ENCODE assay signal across 26 cellular contexts in genomic region chr10:113115534-113115933, GRCh38.
A peak's percentile ranks its signal among the peaks of the same experiment; 100 is the strongest.
DNase-seq lines count a peak whose midpoint lies in the region; ATAC-seq, FAIRE-seq and TF ChIP-seq lines count a peak whose summit lies in the region.
"Had no signal": no experiment of that assay in that cellular context is flagged by ENCODE, and none has a peak within 500 bp of the region (broad histone marks: within the 10 kb centered on the region; RNA-seq: fewer than 3 reads in every experiment).

No MANE protein-coding gene starts in this region.

- H3K27ac ChIP-seq in HepG2 (ENCODE audit: extremely low read length, insufficient read depth, low read length) = no peak overlapping the region
- H3K27ac ChIP-seq in right lobe of liver = no peak overlapping the region
- H3K27ac ChIP-seq in mesenchymal stem cell (ENCODE audit: low read length, poor library complexity, severe bottlenecking) = no peak overlapping the region
- H3K27ac ChIP-seq: 22Rv1, PC-9, SJSA1 had no signal

- BruUV-seq in HepG2 (replicated peaks; lab: Mats Ljungman, UMichigan) = no TSS peak

- TF ChIP-seq RAD21 in HepG2 (CRISPR knock-in tag; IDR thresholded peaks at IDR 0.05) = no peak

- no peak for TF ChIP-seq EP300 in HepG2 (IDR thresholded peaks at IDR 0.05; ENCODE audit: low read depth in 2 of 2, low read length in 2 of 2)
- no peak for TF ChIP-seq EP300 in HepG2 (CRISPR knock-in tag; IDR thresholded peaks at IDR 0.05; ENCODE audit: borderline replicate concordance)

- TF ChIP-seq POLR2A in HepG2 (IDR thresholded peaks at IDR 0.05; ENCODE audit: insufficient read depth in 1 of 2, low read depth in 2 of 2, low read length in 2 of 2) (no peak), right lobe of liver (IDR thresholded peaks at IDR 0.05) (no peak), GM12891 (IDR thresholded peaks at IDR 0.05; ENCODE audit: low read depth, low read length) (no peak)

- ATAC-seq in HepG2 = no peak
- no peak for ATAC-seq in right lobe of liver
- no peak for ATAC-seq in HG02678 (IDR thresholded peaks at IDR 0.05; ENCODE audit: unreplicated experiment)
- no peak for ATAC-seq in HG03457 (IDR thresholded peaks at IDR 0.05; ENCODE audit: unreplicated experiment)
- ATAC-seq: GM12878 had no signal

- 93% methylated on average over 10 of the region's 10 CpGs for WGBS in HepG2 (ENCODE audit: low lambda C conversion rate)
- WGBS in right lobe of liver (ENCODE audit: insufficient coverage, low coverage, low lambda C conversion rate, missing lambda C conversion rate) = 92% methylated on average over 10 of the region's 10 CpGs
- 90% methylated on average over 9 of the region's 10 CpGs for WGBS in mesenchymal stem cell

- H3K9me3 ChIP-seq in HepG2 (ENCODE audit: low read length) (no peaks in the 10 kb centered on the region), right lobe of liver (no peaks in the 10 kb centered on the region), mesenchymal stem cell (ENCODE audit: control insufficient read depth, low read length) (no peaks in the 10 kb centered on the region)
- H3K9me3 ChIP-seq: BE2C, MG63, SJSA1 had no signal

- no peaks in the 10 kb centered on the region for H3K27me3 ChIP-seq in HepG2 (ENCODE audit: control insufficient read depth in 1 of 2, insufficient read depth in 2 of 2, low read length in 2 of 2)
- H3K27me3 ChIP-seq in right lobe of liver = no peaks in the 10 kb centered on the region
- no peaks in the 10 kb centered on the region for H3K27me3 ChIP-seq in mesenchymal stem cell (ENCODE audit: control insufficient read depth in 1 of 2, insufficient read depth in 1 of 2, low read length in 2 of 2)
- H3K27me3 ChIP-seq: BE2C, MG63, SJSA1 had no signal

- H3K4me3 ChIP-seq in HepG2 (replicated peaks in 1 of 3; ENCODE audit: insufficient read depth in 1 of 3, low read depth in 2 of 3, low read length in 3 of 3) = no peak overlapping the region
- H3K4me3 ChIP-seq in right lobe of liver = no peak overlapping the region
- H3K4me3 ChIP-seq in mesenchymal stem cell (ENCODE audit: insufficient read depth in 1 of 2, low read depth in 1 of 2, low read length in 2 of 2) = no peak overlapping the region
- H3K4me3 ChIP-seq: GM12878, MG63, PC-9, SJSA1 had no signal

- no peak overlapping the region for H2BK15ac ChIP-seq in mesenchymal stem cell (ENCODE audit: low read depth, poor library complexity, severe bottlenecking)

- H3K18ac ChIP-seq in mesenchymal stem cell (ENCODE audit: low read depth in 1 of 2, low read length in 2 of 2) = no peak overlapping the region

- no peak overlapping the region for H2AK5ac ChIP-seq in mesenchymal stem cell (ENCODE audit: low read length, severe bottlenecking)

- H2BK120ac ChIP-seq in mesenchymal stem cell (ENCODE audit: low read depth, low read length) = no peak overlapping the region

- H3K4me2 ChIP-seq in HepG2 (ENCODE audit: low read depth, low read length) (no peak overlapping the region), mesenchymal stem cell (ENCODE audit: low read length, poor library complexity, severe bottlenecking) (no peak overlapping the region)
- H3K4me2 ChIP-seq: PC-9 had no signal

- CTCF ChIA-PET in HepG2 (lab: Yijun Ruan, JAX; ENCODE audit: low intra/inter-chr PET ratio, low total read pairs) = no interaction called here

- H3K9ac ChIP-seq in HepG2 (ENCODE audit: insufficient read depth, low read depth, low read length) = no peak overlapping the region
- no peak overlapping the region for H3K9ac ChIP-seq in mesenchymal stem cell (ENCODE audit: low read length)

- H3K4me1 ChIP-seq in HepG2 (ENCODE audit: insufficient read depth, low read length) (peaks cover 26% of the 10 kb centered on the region), right lobe of liver (peaks cover 0 to 34% (median 17%) of the 10 kb centered on the region in 4 donors), mesenchymal stem cell (ENCODE audit: control insufficient read depth, insufficient read depth, low read depth, low read length) (peaks cover 7% of the 10 kb centered on the region)
- H3K4me1 ChIP-seq: SJSA1 had no signal

- no peak for TF ChIP-seq CTCF in HepG2 (CRISPR knock-in tag; IDR thresholded peaks at IDR 0.05)
- no peak for TF ChIP-seq CTCF in right lobe of liver (IDR thresholded peaks at IDR 0.05)

- no peak overlapping the region for H3K4ac ChIP-seq in mesenchymal stem cell (ENCODE audit: low read depth in 1 of 2, low read length in 2 of 2)

- DNase-seq in HepG2 (ENCODE audit: low spot score) (no peak), right lobe of liver (no peak), NCI-H510A (lab: John Stamatoyannopoulos, UW) (peak; percentile 38), mesenchymal stem cell (no peak), GM12891 (ENCODE audit: insufficient read length, low spot score) (no peak), hepatic stellate cell (ENCODE audit: low spot score) (no peak)
- DNase-seq: ACHN; BE2C; CD8-positive, alpha-beta memory T cell; GDM1; IMR-90; KG1; MG63; NCI-H1694; NCI-H446; NCI-H526 treated with DMSO at 0.1 percent for 48 hours; PC-9; Right ventricle myocardium superior; RPMI8226 had no signal

- H3K36me3 ChIP-seq in HepG2 (replicated peaks in 1 of 2; ENCODE audit: control insufficient read depth in 1 of 2, insufficient read depth in 2 of 2, low read length in 2 of 2) (peaks cover 4 to 11% of the 10 kb centered on the region in 2 experiments; a peak in 4 of 5 replicates), right lobe of liver (no peaks in the 10 kb centered on the region), mesenchymal stem cell (ENCODE audit: control insufficient read depth in 1 of 2, insufficient read depth in 2 of 2, low read depth in 1 of 2, low read length in 2 of 2) (no peaks in the 10 kb centered on the region)
- H3K36me3 ChIP-seq: BE2C, MG63, SJSA1 had no signal

- peaks cover 24% of the 10 kb centered on the region for H3K79me1 ChIP-seq in mesenchymal stem cell (replicated peaks; ENCODE audit: low read length, poor library complexity, severe bottlenecking)

- H4K91ac ChIP-seq in mesenchymal stem cell (ENCODE audit: low read length) = peak overlapping the region; percentile 43

- H4K20me1 ChIP-seq in HepG2 (ENCODE audit: insufficient read depth, low read length) = peaks cover 16% of the 10 kb centered on the region; the same call in 1 of the 2 replicates

- H3K79me2 ChIP-seq in HepG2 (ENCODE audit: insufficient read depth, low read length) = peaks cover 44% of the 10 kb centered on the region

- POLR2A ChIA-PET in HepG2 (lab: Yijun Ruan, JAX) = no interaction called here

- in situ Hi-C loops in HepG2 (cut with HindIII; ENCODE audit: extremely low pct_ligation_motif_present, low pct_unique_long_range_greater_than_20kb) = loop anchor here (25.0 kb wide), 1 partner anchor 553 kb away; no protein-coding TSS in a partner anchor

- no peak overlapping the region for H2BK5ac ChIP-seq in mesenchymal stem cell (ENCODE audit: low read depth, low read length, poor library complexity, severe bottlenecking)

- H3K23ac ChIP-seq in mesenchymal stem cell (ENCODE audit: low read length in 2 of 2) = no peak overlapping the region

- FAIRE-seq in HepG2 (lab: Jason Lieb, UNC) = no peak
- no peak for FAIRE-seq in GM12891 (lab: Jason Lieb, UNC)
- FAIRE-seq: GM12878, GM19239, H54 had no signal

- H2AFZ ChIP-seq in HepG2 (ENCODE audit: low read length) = no peak overlapping the region
- H2AFZ ChIP-seq in mesenchymal stem cell (ENCODE audit: low read depth, low read length) = no peak overlapping the region
- H2AFZ ChIP-seq: PC-9 had no signal

- H2BK12ac ChIP-seq in mesenchymal stem cell (ENCODE audit: low read length in 2 of 2) = no peak overlapping the region

- intact Hi-C loops in HepG2 (cut with micrococcal nuclease; ENCODE audit: unreplicated experiment) (no loop called here), right lobe of liver (cut with DNase I) (no loop called here)

- H3K14ac ChIP-seq in mesenchymal stem cell (ENCODE audit: low read length in 2 of 2) = no peak overlapping the region

- no peak overlapping the region for H4K8ac ChIP-seq in mesenchymal stem cell (ENCODE audit: low read length)

TF ChIP-seq in HepG2, 621 proteins besides CTCF, POLR2A, EP300 and RAD21:
- peak; percentile 80 for TF ChIP-seq RBM22 (optimal IDR thresholded peaks at IDR 0.05; ENCODE audit: low read length)
- no peak for TF ChIP-seq YEATS2 (CRISPR knock-in tag; IDR thresholded peaks at IDR 0.05; ENCODE audit: borderline replicate concordance)
- no peak for TF ChIP-seq MEIS2 (CRISPR knock-in tag; IDR thresholded peaks at IDR 0.05)

TF ChIP-seq in GM12891, 5 proteins besides CTCF, POLR2A, EP300 and RAD21:
- no peak for TF ChIP-seq POU2F2 (IDR thresholded peaks at IDR 0.05; ENCODE audit: low read depth, low read length)
- TF ChIP-seq POLR2AphosphoS5 (IDR thresholded peaks at IDR 0.05; ENCODE audit: low read depth, low read length) = no peak
- no peak for TF ChIP-seq TAF1 (IDR thresholded peaks at IDR 0.05; ENCODE audit: low read depth, low read length)
- TF ChIP-seq PAX5 (IDR thresholded peaks at IDR 0.05; ENCODE audit: insufficient read depth, low read length, severe bottlenecking) = no peak
- TF ChIP-seq SPI1 (IDR thresholded peaks at IDR 0.05; ENCODE audit: low read depth, low read length) = no peak
